2 cellular contexts compared by ENCODE assay signal in the genomic region with DNA sequence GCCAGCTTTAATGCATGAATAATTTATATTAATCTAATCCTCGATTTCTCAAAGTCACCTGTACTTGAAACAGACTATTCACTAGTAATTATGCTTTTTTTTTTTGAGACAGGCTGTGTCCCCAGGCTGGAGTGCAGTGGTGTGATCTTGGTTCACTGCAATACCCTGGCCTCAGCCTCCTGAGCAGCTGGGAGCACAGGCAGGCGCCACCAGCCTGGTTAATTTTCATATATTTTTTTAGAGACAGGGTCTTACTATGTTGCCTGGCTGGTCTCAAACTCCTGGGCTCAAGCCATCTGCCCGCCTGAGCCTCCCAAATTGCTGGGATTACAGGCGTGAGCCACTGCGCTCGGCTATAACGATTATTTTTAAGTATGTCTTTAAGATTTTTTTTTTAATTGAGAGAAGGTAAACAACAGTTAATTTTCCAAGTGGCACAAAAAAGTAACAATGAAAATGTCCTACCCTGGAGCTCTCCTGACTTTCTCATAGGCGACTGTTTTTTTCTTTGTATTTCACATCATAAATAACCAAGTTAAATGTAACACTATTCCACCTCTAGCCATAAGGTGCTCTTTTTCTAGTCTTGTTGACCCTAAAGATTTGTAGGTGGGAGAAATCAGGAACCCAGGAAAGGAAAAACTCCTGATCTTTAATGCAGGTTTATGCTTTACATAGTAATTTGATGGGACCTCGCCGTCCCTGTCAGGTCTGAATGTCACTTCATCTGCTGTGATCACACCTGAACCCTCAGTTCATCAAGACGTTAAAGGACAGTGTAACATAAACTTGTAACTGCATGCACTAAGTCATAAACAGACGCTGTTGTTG.
TF ChIP-seq lines count a peak whose summit lies in the region.

No MANE protein-coding gene starts in this region.

TF ChIP-seq in A549, 52 proteins besides CTCF, POLR2A, EP300 and RAD21:
- no peak for TF ChIP-seq NR3C1 (IDR thresholded peaks at IDR 0.05)
- no peak for TF ChIP-seq JUNB (IDR thresholded peaks at IDR 0.05)
- TF ChIP-seq, protein P1, sequence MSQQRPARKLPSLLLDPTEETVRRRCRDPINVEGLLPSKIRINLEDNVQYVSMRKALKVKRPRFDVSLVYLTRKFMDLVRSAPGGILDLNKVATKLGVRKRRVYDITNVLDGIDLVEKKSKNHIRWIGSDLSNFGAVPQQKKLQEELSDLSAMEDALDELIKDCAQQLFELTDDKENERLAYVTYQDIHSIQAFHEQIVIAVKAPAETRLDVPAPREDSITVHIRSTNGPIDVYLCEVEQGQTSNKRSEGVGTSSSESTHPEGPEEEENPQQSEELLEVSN (IDR thresholded peaks at IDR 0.05; ENCODE audit: borderline replicate concordance, low read depth), result no peak
- no peak for TF ChIP-seq SMC3 (IDR thresholded peaks at IDR 0.05)
- no peak for TF ChIP-seq RFX5 (IDR thresholded peaks at IDR 0.05)
- TF ChIP-seq ZSCAN20 (CRISPR knock-in tag; IDR thresholded peaks at IDR 0.05), result no peak
- no peak for TF ChIP-seq FOSL2 (IDR thresholded peaks at IDR 0.05)
- TF ChIP-seq FOSL2 (CRISPR knock-in tag; IDR thresholded peaks at IDR 0.05), result no peak
- no peak for TF ChIP-seq RARB (CRISPR knock-in tag; IDR thresholded peaks at IDR 0.05)

TF ChIP-seq in K562, 482 proteins besides CTCF, POLR2A, EP300 and RAD21 (continues in another document):
- TF ChIP-seq, protein P2, sequence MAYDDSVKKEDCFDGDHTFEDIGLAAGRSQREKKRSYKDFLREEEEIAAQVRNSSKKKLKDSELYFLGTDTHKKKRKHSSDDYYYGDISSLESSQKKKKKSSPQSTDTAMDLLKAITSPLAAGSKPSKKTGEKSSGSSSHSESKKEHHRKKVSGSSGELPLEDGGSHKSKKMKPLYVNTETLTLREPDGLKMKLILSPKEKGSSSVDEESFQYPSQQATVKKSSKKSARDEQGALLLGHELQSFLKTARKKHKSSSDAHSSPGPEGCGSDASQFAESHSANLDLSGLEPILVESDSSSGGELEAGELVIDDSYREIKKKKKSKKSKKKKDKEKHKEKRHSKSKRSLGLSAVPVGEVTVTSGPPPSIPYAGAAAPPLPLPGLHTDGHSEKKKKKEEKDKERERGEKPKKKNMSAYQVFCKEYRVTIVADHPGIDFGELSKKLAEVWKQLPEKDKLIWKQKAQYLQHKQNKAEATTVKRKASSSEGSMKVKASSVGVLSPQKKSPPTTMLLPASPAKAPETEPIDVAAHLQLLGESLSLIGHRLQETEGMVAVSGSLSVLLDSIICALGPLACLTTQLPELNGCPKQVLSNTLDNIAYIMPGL (CRISPR knock-in tag; IDR thresholded peaks at IDR 0.05), result no peak
- TF ChIP-seq ETV5 (CRISPR knock-in tag; IDR thresholded peaks at IDR 0.05; ENCODE audit: low read depth) (no peak), ZNF143 (CRISPR knock-in tag; IDR thresholded peaks at IDR 0.05) (no peak), ZNF174 (CRISPR knock-in tag; IDR thresholded peaks at IDR 0.05) (no peak), SRSF7 (optimal IDR thresholded peaks at IDR 0.05; ENCODE audit: low read depth, low read length) (no peak), CTBP1 (IDR thresholded peaks at IDR 0.05; ENCODE audit: borderline replicate concordance) (no peak), ZNF282 (CRISPR knock-in tag; IDR thresholded peaks at IDR 0.05) (no peak), HNRNPK (IDR thresholded peaks at IDR 0.05; ENCODE audit: low read depth, low read length, poor library complexity, severe bottlenecking) (no peak), MEIS2 (IDR thresholded peaks at IDR 0.05; ENCODE audit: partially characterized antibody) (peak; percentile 46), FOXK1 (CRISPR knock-in tag; IDR thresholded peaks at IDR 0.05; ENCODE audit: borderline replicate concordance) (no peak), HDAC1 (IDR thresholded peaks at IDR 0.05) (no peak), SLC30A9 (CRISPR knock-in tag; IDR thresholded peaks at IDR 0.05) (no peak), POLR3G (IDR thresholded peaks at IDR 0.05; ENCODE audit: extremely low read depth, insufficient read length, insufficient replicate concordance) (no peak), PML (IDR thresholded peaks at IDR 0.05; ENCODE audit: low read length) (no peak), ELF1 (tag; IDR thresholded peaks at IDR 0.05) (no peak), MTA1 (IDR thresholded peaks at IDR 0.05; ENCODE audit: borderline replicate concordance) (no peak), NFRKB (IDR thresholded peaks at IDR 0.05; ENCODE audit: low read depth) (no peak), BDP1 (IDR thresholded peaks at IDR 0.05; ENCODE audit: insufficient read depth, insufficient read length) (no peak), HOXB6 (CRISPR knock-in tag; IDR thresholded peaks at IDR 0.05; ENCODE audit: borderline replicate concordance) (no peak), ZBTB1 (CRISPR knock-in tag; IDR thresholded peaks at IDR 0.05; ENCODE audit: borderline replicate concordance, low read depth) (no peak), HDAC8 (tag; IDR thresholded peaks at IDR 0.05) (no peak), SMARCE1 (IDR thresholded peaks at IDR 0.05) (no peak), CHD2 (IDR thresholded peaks at IDR 0.05; ENCODE audit: low read depth, low read length) (no peak), ASH1L (IDR thresholded peaks at IDR 0.05; ENCODE audit: borderline replicate concordance, low read depth, partially characterized antibody) (no peak), NFIX (CRISPR knock-in tag; IDR thresholded peaks at IDR 0.05; ENCODE audit: low read depth) (no peak), XRCC4 (IDR thresholded peaks at IDR 0.05; ENCODE audit: extremely low read depth, insufficient read depth, insufficient read length) (no peak), SMAD1 (IDR thresholded peaks at IDR 0.05; ENCODE audit: low read depth, low read length, partially characterized antibody) (no peak), MBD2 (IDR thresholded peaks at IDR 0.05; ENCODE audit: borderline replicate concordance, low read depth) (no peak), C11orf30 (IDR thresholded peaks at IDR 0.05; ENCODE audit: low read depth) (no peak), ZNF766 (CRISPR knock-in tag; conservative IDR thresholded peaks at IDR 0.05) (no peak), GATAD2A (IDR thresholded peaks at IDR 0.05) (no peak), YY1 (IDR thresholded peaks at IDR 0.05; ENCODE audit: borderline replicate concordance in 1 of 3, control insufficient read depth in 1 of 3, extremely low read depth in 1 of 3, insufficient read depth in 3 of 3, insufficient read length in 1 of 3, insufficient replicate concordance in 2 of 3, low read depth in 1 of 3, low read length in 2 of 3) (no peak), POLR2H (tag; IDR thresholded peaks at IDR 0.05; ENCODE audit: low read depth) (no peak), HMGN3 (IDR thresholded peaks at IDR 0.05; ENCODE audit: borderline replicate concordance, extremely low read depth, insufficient read length, low read depth, low read length) (no peak), MCM7 (IDR thresholded peaks at IDR 0.05) (no peak), FOXA3 (CRISPR knock-in tag; conservative IDR thresholded peaks at IDR 0.05 in 1 of 2, IDR thresholded peaks at IDR 0.05 in 1 of 2) (no peak)
- TF ChIP-seq, protein P3, sequence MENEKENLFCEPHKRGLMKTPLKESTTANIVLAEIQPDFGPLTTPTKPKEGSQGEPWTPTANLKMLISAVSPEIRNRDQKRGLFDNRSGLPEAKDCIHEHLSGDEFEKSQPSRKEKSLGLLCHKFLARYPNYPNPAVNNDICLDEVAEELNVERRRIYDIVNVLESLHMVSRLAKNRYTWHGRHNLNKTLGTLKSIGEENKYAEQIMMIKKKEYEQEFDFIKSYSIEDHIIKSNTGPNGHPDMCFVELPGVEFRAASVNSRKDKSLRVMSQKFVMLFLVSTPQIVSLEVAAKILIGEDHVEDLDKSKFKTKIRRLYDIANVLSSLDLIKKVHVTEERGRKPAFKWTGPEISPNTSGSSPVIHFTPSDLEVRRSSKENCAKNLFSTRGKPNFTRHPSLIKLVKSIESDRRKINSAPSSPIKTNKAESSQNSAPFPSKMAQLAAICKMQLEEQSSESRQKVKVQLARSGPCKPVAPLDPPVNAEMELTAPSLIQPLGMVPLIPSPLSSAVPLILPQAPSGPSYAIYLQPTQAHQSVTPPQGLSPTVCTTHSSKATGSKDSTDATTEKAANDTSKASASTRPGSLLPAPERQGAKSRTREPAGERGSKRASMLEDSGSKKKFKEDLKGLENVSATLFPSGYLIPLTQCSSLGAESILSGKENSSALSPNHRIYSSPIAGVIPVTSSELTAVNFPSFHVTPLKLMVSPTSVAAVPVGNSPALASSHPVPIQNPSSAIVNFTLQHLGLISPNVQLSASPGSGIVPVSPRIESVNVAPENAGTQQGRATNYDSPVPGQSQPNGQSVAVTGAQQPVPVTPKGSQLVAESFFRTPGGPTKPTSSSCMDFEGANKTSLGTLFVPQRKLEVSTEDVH (IDR thresholded peaks at IDR 0.05; ENCODE audit: low read depth, partially characterized antibody), result peak; percentile 9
- TF ChIP-seq, protein P4, sequence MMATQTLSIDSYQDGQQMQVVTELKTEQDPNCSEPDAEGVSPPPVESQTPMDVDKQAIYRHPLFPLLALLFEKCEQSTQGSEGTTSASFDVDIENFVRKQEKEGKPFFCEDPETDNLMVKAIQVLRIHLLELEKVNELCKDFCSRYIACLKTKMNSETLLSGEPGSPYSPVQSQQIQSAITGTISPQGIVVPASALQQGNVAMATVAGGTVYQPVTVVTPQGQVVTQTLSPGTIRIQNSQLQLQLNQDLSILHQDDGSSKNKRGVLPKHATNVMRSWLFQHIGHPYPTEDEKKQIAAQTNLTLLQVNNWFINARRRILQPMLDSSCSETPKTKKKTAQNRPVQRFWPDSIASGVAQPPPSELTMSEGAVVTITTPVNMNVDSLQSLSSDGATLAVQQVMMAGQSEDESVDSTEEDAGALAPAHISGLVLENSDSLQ (IDR thresholded peaks at IDR 0.05), result peak; percentile 52
- TF ChIP-seq, protein P5, sequence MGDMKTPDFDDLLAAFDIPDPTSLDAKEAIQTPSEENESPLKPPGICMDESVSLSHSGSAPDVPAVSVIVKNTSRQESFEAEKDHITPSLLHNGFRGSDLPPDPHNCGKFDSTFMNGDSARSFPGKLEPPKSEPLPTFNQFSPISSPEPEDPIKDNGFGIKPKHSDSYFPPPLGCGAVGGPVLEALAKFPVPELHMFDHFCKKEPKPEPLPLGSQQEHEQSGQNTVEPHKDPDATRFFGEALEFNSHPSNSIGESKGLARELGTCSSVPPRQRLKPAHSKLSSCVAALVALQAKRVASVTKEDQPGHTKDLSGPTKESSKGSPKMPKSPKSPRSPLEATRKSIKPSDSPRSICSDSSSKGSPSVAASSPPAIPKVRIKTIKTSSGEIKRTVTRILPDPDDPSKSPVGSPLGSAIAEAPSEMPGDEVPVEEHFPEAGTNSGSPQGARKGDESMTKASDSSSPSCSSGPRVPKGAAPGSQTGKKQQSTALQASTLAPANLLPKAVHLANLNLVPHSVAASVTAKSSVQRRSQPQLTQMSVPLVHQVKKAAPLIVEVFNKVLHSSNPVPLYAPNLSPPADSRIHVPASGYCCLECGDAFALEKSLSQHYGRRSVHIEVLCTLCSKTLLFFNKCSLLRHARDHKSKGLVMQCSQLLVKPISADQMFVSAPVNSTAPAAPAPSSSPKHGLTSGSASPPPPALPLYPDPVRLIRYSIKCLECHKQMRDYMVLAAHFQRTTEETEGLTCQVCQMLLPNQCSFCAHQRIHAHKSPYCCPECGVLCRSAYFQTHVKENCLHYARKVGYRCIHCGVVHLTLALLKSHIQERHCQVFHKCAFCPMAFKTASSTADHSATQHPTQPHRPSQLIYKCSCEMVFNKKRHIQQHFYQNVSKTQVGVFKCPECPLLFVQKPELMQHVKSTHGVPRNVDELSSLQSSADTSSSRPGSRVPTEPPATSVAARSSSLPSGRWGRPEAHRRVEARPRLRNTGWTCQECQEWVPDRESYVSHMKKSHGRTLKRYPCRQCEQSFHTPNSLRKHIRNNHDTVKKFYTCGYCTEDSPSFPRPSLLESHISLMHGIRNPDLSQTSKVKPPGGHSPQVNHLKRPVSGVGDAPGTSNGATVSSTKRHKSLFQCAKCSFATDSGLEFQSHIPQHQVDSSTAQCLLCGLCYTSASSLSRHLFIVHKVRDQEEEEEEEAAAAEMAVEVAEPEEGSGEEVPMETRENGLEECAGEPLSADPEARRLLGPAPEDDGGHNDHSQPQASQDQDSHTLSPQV (IDR thresholded peaks at IDR 0.05), result no peak
- TF ChIP-seq, protein P6, sequence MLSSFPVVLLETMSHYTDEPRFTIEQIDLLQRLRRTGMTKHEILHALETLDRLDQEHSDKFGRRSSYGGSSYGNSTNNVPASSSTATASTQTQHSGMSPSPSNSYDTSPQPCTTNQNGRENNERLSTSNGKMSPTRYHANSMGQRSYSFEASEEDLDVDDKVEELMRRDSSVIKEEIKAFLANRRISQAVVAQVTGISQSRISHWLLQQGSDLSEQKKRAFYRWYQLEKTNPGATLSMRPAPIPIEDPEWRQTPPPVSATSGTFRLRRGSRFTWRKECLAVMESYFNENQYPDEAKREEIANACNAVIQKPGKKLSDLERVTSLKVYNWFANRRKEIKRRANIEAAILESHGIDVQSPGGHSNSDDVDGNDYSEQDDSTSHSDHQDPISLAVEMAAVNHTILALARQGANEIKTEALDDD (IDR thresholded peaks at IDR 0.05), result no peak
- TF ChIP-seq, protein P7, sequence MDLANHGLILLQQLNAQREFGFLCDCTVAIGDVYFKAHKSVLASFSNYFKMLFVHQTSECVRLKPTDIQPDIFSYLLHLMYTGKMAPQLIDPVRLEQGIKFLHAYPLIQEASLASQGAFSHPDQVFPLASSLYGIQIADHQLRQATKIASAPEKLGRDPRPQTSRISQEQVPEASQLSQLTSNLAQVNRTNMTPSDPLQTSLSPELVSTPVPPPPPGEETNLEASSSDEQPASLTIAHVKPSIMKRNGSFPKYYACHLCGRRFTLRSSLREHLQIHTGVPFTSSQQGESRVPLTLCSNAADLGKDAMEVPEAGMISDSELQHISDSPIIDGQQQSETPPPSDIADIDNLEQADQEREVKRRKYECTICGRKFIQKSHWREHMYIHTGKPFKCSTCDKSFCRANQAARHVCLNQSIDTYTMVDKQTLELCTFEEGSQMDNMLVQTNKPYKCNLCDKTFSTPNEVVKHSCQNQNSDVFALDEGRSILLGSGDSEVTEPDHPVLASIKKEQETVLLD (IDR thresholded peaks at IDR 0.05), result no peak
- TF ChIP-seq, protein P8, sequence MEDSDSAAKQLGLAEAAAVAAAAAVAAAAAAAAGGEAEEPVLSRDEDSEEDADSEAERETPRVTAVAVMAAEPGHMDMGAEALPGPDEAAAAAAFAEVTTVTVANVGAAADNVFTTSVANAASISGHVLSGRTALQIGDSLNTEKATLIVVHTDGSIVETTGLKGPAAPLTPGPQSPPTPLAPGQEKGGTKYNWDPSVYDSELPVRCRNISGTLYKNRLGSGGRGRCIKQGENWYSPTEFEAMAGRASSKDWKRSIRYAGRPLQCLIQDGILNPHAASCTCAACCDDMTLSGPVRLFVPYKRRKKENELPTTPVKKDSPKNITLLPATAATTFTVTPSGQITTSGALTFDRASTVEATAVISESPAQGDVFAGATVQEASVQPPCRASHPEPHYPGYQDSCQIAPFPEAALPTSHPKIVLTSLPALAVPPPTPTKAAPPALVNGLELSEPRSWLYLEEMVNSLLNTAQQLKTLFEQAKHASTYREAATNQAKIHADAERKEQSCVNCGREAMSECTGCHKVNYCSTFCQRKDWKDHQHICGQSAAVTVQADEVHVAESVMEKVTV (CRISPR knock-in tag; IDR thresholded peaks at IDR 0.05), result peak; percentile 25; the same call in 1 of the 2 replicates
- TF ChIP-seq, protein P9, sequence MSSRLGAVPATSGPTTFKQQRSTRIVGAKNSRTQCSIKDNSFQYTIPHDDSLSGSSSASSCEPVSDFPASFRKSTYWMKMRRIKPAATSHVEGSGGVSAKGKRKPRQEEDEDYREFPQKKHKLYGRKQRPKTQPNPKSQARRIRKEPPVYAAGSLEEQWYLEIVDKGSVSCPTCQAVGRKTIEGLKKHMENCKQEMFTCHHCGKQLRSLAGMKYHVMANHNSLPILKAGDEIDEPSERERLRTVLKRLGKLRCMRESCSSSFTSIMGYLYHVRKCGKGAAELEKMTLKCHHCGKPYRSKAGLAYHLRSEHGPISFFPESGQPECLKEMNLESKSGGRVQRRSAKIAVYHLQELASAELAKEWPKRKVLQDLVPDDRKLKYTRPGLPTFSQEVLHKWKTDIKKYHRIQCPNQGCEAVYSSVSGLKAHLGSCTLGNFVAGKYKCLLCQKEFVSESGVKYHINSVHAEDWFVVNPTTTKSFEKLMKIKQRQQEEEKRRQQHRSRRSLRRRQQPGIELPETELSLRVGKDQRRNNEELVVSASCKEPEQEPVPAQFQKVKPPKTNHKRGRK (tag; IDR thresholded peaks at IDR 0.05), result no peak
